1 cellular context compared by ENCODE assay signal in genomic region chr17:80513892-80514291, GRCh38.
TF ChIP-seq lines count a peak whose summit lies in the region.

No MANE protein-coding gene starts in this region.

TF ChIP-seq in HepG2, 621 proteins besides CTCF, POLR2A, EP300 and RAD21:
- TF ChIP-seq NFYB (CRISPR knock-in tag; IDR thresholded peaks at IDR 0.05) (no peak), ZNF205 (CRISPR knock-in tag; IDR thresholded peaks at IDR 0.05) (no peak), ZNF883 (CRISPR knock-in tag; IDR thresholded peaks at IDR 0.05; ENCODE audit: not compliant biosample characterization) (no peak), TFDP1 (CRISPR knock-in tag; IDR thresholded peaks at IDR 0.05; ENCODE audit: borderline replicate concordance) (no peak), ZNF354B (CRISPR knock-in tag; IDR thresholded peaks at IDR 0.05) (no peak), PRDM15 (CRISPR knock-in tag; IDR thresholded peaks at IDR 0.05) (peak; percentile 91)
